Comparison of ENCODE assay signal across 1 cellular context in the genomic region with DNA sequence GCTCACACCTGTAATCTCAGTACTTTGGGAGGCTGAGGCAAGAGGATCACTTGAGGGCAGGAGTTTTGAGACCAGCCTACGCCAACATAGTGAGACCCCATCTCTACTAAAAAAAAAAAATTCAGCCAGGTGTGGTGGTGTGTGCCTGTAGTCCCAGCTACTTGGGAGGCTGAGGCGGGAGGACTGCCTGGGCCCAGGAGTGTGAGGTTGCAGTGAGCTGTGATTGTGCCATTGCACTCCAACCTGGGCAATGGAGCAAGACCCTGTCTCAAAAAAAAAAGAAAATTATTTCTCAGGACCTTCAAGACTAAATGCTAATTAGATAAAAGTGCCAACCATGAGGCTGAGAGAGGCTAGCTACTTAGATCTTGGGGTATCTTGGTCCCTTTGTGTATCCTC.
TF ChIP-seq lines count a peak whose summit lies in the region.

No MANE protein-coding gene starts in this region.

TF ChIP-seq in K562, 482 proteins besides CTCF, POLR2A, EP300 and RAD21:
- no peak for TF ChIP-seq SMARCA5 (IDR thresholded peaks at IDR 0.05)
- 0 out of 2 replicates have a peak, but pooled peaks have one; percentile 27 for TF ChIP-seq ZNF121 (CRISPR knock-in tag; conservative IDR thresholded peaks at IDR 0.05)
- no peak for TF ChIP-seq TAF9B (IDR thresholded peaks at IDR 0.05; ENCODE audit: partially characterized antibody)
